Comparison of ENCODE assay signal across 8 cellular contexts in the genomic region with DNA sequence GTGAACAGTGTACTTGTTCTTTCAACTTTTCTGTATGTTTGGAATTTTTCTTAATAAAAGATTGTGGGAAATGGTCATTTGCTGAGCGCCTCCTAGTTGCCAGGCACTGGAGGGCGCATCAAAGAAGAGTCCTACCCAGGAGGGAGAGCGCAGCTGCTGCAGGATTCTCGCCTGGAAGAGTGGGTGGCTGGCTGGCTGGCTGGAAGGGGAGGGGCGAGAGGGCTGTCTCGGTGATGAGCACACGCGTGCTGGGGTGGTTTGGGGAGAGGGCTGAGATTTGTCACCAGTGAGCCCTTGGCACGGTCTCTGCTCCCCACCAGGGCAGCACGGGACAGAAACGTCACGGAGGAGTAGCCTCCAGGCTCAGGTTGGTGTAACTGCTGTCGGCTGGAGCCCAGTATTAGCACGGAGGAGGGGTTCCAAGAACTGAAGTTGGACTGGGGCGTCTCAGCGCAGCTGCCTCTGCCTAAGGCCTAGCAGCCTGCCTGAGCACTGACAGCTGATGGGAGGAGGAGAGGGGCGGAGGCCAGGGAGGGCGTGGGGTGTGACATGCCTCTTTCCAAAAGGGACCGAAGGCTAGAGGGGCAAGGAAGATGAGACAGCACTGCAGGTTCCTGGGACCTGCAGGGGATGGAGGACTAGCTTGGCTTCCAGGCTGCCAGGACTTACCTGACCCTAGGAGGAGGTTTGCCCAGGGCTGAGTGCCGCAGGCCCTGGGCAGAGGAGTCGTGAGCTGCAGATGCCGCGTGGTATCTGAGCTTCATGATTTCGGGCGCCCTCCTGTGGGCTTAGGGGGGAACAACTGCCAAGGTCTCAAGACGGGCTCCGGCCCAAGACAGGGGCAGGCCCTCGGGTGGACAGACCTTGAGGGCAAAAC. TPM values are rescaled to one million over a fixed set of nuclear protein-coding genes. Genes with fewer than 3 reads are reported as not detected.
A peak's percentile ranks its signal among the peaks of the same experiment; 100 is the strongest.
DNase-seq lines count a peak whose midpoint lies in the region; ATAC-seq and TF ChIP-seq lines count a peak whose summit lies in the region.

No MANE protein-coding gene starts in this region.

- no peak overlapping the region for H3K14ac ChIP-seq in neuronal stem cell (ENCODE audit: low read length)

- H3F3A ChIP-seq in DOHH2 (ENCODE audit: control insufficient read depth, insufficient read depth): peaks cover 7% of the 10 kb centered on the region; the same call in 1 of the 2 replicates
- peaks cover 14% of the 10 kb centered on the region for H3F3A ChIP-seq in GM23338 (replicated peaks; ENCODE audit: low read depth)

- H3K4me1 ChIP-seq in DOHH2 (ENCODE audit: control insufficient read depth, low read length) (peaks cover 45% of the 10 kb centered on the region), GM23338 (ENCODE audit: insufficient read depth) (peaks cover 37% of the 10 kb centered on the region), neuronal stem cell (ENCODE audit: control insufficient read depth in 2 of 2, insufficient read depth in 1 of 2, low read depth in 1 of 2, low read length in 2 of 2) (peaks cover 13 to 21% of the 10 kb centered on the region in 2 donors), stomach smooth muscle (ENCODE audit: control insufficient read depth, insufficient read depth, low read length) (peaks cover 75% of the 10 kb centered on the region)

- H3K18ac ChIP-seq in neuronal stem cell (ENCODE audit: low read length): peak overlapping the region; percentile 60

- H2BK120ac ChIP-seq in neuronal stem cell (ENCODE audit: low read depth, low read length): no peak overlapping the region

- peak overlapping the region; percentile 84 for H3K4me2 ChIP-seq in DOHH2 (ENCODE audit: low read length)
- peak overlapping the region; percentile 70 for H3K4me2 ChIP-seq in GM23338
- H3K4me2 ChIP-seq in neuronal stem cell (ENCODE audit: insufficient read depth, low read length, poor library complexity, severe bottlenecking): peak overlapping the region; percentile 18

- H3K27me3 ChIP-seq in DOHH2 (ENCODE audit: control insufficient read depth, low read length): no peaks in the 10 kb centered on the region; the same call in 1 of the 2 replicates
- no peaks in the 10 kb centered on the region for H3K27me3 ChIP-seq in GM23338 (ENCODE audit: insufficient read depth)
- no peaks in the 10 kb centered on the region for H3K27me3 ChIP-seq in neuronal stem cell (ENCODE audit: control insufficient read depth in 3 of 3, insufficient read depth in 3 of 3, low read depth in 1 of 3, low read length in 3 of 3)
- H3K27me3 ChIP-seq in stomach smooth muscle (ENCODE audit: control insufficient read depth in 1 of 2, insufficient read depth in 2 of 2, low read length in 2 of 2): no peaks in the 10 kb centered on the region

- no peaks in the 10 kb centered on the region for H3K9me2 ChIP-seq in DOHH2 (replicated peaks; ENCODE audit: control insufficient read depth, low read length)
- H3K9me2 ChIP-seq in GM23338 (ENCODE audit: insufficient read depth): no peaks in the 10 kb centered on the region

- peaks cover 3% of the 10 kb centered on the region; the same call in 2 of the 3 replicates for H3K36me3 Mint-ChIP-seq in GM23338 (ENCODE audit: low read depth)

- peak overlapping the region; percentile 88 for H3K27ac Mint-ChIP-seq in GM23338

- H3K4me3 Mint-ChIP-seq in GM23338: peak overlapping the region; percentile 47

- H3K4me3 ChIP-seq in DOHH2 (ENCODE audit: low read length): peak overlapping the region; percentile 58
- H3K4me3 ChIP-seq in GM23338: peak overlapping the region; percentile 43
- H3K4me3 ChIP-seq in fibroblast of villous mesenchyme (ENCODE audit: low read depth, low read length): peak overlapping the region; percentile 33
- peak overlapping the region in 1 of 2 donors; percentile 28 for H3K4me3 ChIP-seq in neuronal stem cell (ENCODE audit: low read length in 2 of 2)
- peak overlapping the region; percentile 15 to 65 for H3K4me3 ChIP-seq in stomach smooth muscle (ENCODE audit: low read length in 2 of 2)

- CTCF ChIA-PET in RWPE1 (lab: Yijun Ruan, JAX): interaction anchor here (0.5 to 6.7 kb wide), 17 partner anchors 12 to 458 kb away, joined by 3 to 71 read pairs (median 5); a partner anchor contains a TSS

- peaks cover 8% of the 10 kb centered on the region for H3K79me1 ChIP-seq in neuronal stem cell (ENCODE audit: low read depth, low read length)

- no peak overlapping the region for H2BK15ac ChIP-seq in neuronal stem cell (ENCODE audit: low read length)

- peak; percentile 92 for TF ChIP-seq CTCF in DOHH2 (IDR thresholded peaks at IDR 0.05; ENCODE audit: low read depth, low read length, poor library complexity, severe bottlenecking)
- peak; percentile 70 to 93 for TF ChIP-seq CTCF in GM23338 (conservative IDR thresholded peaks at IDR 0.05; ENCODE audit: low read depth in 2 of 2)
- TF ChIP-seq CTCF in RWPE1 (conservative IDR thresholded peaks at IDR 0.05; ENCODE audit: low read depth): peak; percentile 86
- peak; percentile 94 for TF ChIP-seq CTCF in fibroblast of villous mesenchyme (IDR thresholded peaks at IDR 0.05; ENCODE audit: insufficient read depth, low read depth, low read length)

- no peaks in the 10 kb centered on the region for H3K79me2 ChIP-seq in DOHH2 (ENCODE audit: control insufficient read depth, low read length)
- no peaks in the 10 kb centered on the region for H3K79me2 ChIP-seq in GM23338 (replicated peaks; ENCODE audit: insufficient read depth)

- H2BK5ac ChIP-seq in neuronal stem cell (ENCODE audit: low read length): no peak overlapping the region

- no peak overlapping the region for H3K4ac ChIP-seq in neuronal stem cell (ENCODE audit: low read length)

- no peak overlapping the region for H4K91ac ChIP-seq in neuronal stem cell (ENCODE audit: low read depth, low read length, poor library complexity)

- H3K27ac ChIP-seq in DOHH2 (ENCODE audit: low read depth, low read length) (no peak overlapping the region), GM23338 (ENCODE audit: low read depth) (peak overlapping the region; percentile 50; the same call in 1 of the 2 replicates), RWPE1 (peak overlapping the region; percentile 97), neuronal stem cell (replicated peaks; ENCODE audit: low read length) (peak overlapping the region; percentile 43), stomach smooth muscle (ENCODE audit: low read length) (peak overlapping the region; percentile 97)

- H3K9me3 ChIP-seq in DOHH2 (ENCODE audit: control insufficient read depth, insufficient read depth, low read length): no peaks in the 10 kb centered on the region
- peaks cover 0 to 4% of the 10 kb centered on the region in 2 donors for H3K9me3 ChIP-seq in neuronal stem cell (replicated peaks in 1 of 2; ENCODE audit: control insufficient read depth in 2 of 2, insufficient read depth in 1 of 2, low read depth in 1 of 2, low read length in 2 of 2)
- H3K9me3 ChIP-seq in stomach smooth muscle (ENCODE audit: control insufficient read depth in 2 of 2, low read length in 2 of 2): no peaks in the 10 kb centered on the region

- no CpG with 5 or more reads among the region's 28 CpGs for WGBS in neuronal stem cell (ENCODE audit: extremely low coverage in 2 of 2, insufficient read length in 2 of 2, insufficient replicate concordance in 1 of 2), 2 donors

- H3K23ac ChIP-seq in neuronal stem cell (ENCODE audit: low read depth, low read length, poor library complexity): peak overlapping the region; percentile 21

- no peaks in the 10 kb centered on the region for H3K36me3 ChIP-seq in DOHH2 (ENCODE audit: control insufficient read depth, low read length)
- H3K36me3 ChIP-seq in GM23338 (ENCODE audit: insufficient read depth): no peaks in the 10 kb centered on the region
- peaks cover 0 to 16% of the 10 kb centered on the region in 2 donors for H3K36me3 ChIP-seq in neuronal stem cell (replicated peaks in 1 of 2; ENCODE audit: control insufficient read depth in 2 of 2, insufficient read depth in 2 of 2, low read length in 2 of 2)
- no peaks in the 10 kb centered on the region for H3K36me3 ChIP-seq in stomach smooth muscle (ENCODE audit: control insufficient read depth in 2 of 2, insufficient read depth in 2 of 2, low read length in 2 of 2)

- no peaks in the 10 kb centered on the region for H4K20me1 ChIP-seq in DOHH2 (ENCODE audit: control insufficient read depth, insufficient read depth, low read depth, low read length)
- no peaks in the 10 kb centered on the region for H4K20me1 ChIP-seq in GM23338 (replicated peaks; ENCODE audit: insufficient read depth)

- H3K9ac ChIP-seq in neuronal stem cell (ENCODE audit: low read depth, low read length, poor library complexity) (no peak overlapping the region), stomach smooth muscle (ENCODE audit: low read length in 2 of 2) (peak overlapping the region; percentile 51)

- H2AK5ac ChIP-seq in neuronal stem cell (ENCODE audit: low read depth, low read length): peak overlapping the region; percentile 3

- peak; percentile 65 for ATAC-seq in GM23338

- no peaks in the 10 kb centered on the region; the same call in 2 of the 3 replicates for H3K9me3 Mint-ChIP-seq in GM23338

- no peak overlapping the region for H4K8ac ChIP-seq in neuronal stem cell (ENCODE audit: low read depth, low read length)

- H3K4me1 Mint-ChIP-seq in GM23338: peaks cover 54% of the 10 kb centered on the region

- peaks cover 24% of the 10 kb centered on the region for H3K27me3 Mint-ChIP-seq in GM23338 (ENCODE audit: insufficient read depth, low read depth, poor library complexity)

- H2BK12ac ChIP-seq in neuronal stem cell (ENCODE audit: low read length): no peak overlapping the region

- DNase-seq in GM23338 (ENCODE audit: low spot score): peak; percentile 97
- DNase-seq in LHCN-M2 (ENCODE audit: low read depth): peak; percentile 93
- DNase-seq in RWPE1 (ENCODE audit: low spot score): peak; percentile 76
- DNase-seq in activated effector memory CD4-positive, alpha-beta T cell treated with Interleukin-2 at 50 U/mL for 16 hours: peak; percentile 70
- DNase-seq in fibroblast of villous mesenchyme (ENCODE audit: low read depth): peak; percentile 93
- peak; percentile 86 for DNase-seq in neuronal stem cell (ENCODE audit: low spot score)

- POLR2A ChIA-PET in RWPE1 (lab: Yijun Ruan, JAX; ENCODE audit: low non-redundant PET): interaction anchor here (0.5 to 1.2 kb wide), 2 partner anchors 112 to 411 kb away, joined by 3 read pairs; a partner anchor contains a TSS

- no peak overlapping the region for H2AFZ ChIP-seq in GM23338
- peak overlapping the region; percentile 34 for H2AFZ ChIP-seq in neuronal stem cell (ENCODE audit: low read length)

RNA-seq across cellular contexts. Expression of a gene that starts 5.7 kb away (rescaled TPM):
- 7.7 and 10.6 TPM in 2 replicates for total RNA-seq in GM23338 (2014; rRNA removed; shearing (Covaris generic))
- 3.9 and 5.0 TPM in 2 replicates for polyA plus RNA-seq in GM23338 (2016; fragmentation: Nextera tagmentation; extraction: Ambion mirVana)
- total RNA-seq in LHCN-M2 (2014; rRNA removed): 0.11 TPM in 1 of 2 replicates, not detected in the other
- 0.13 TPM for polyA plus RNA-seq in LHCN-M2 (2012)
- 0.64 and 0.86 TPM in 2 replicates for total RNA-seq in fibroblast of villous mesenchyme
- 0.66 TPM for polyA plus RNA-seq in neuronal stem cell (2013, experiment 1 of 2)
- 0.76 TPM for polyA plus RNA-seq in neuronal stem cell (2013, experiment 2 of 2)

RNA-seq across cellular contexts. Expression of a gene that starts 37.4 kb away (rescaled TPM):
- 12.5 and 13.4 TPM in 2 replicates for total RNA-seq in GM23338 (2014; rRNA removed; shearing (Covaris generic))
- polyA plus RNA-seq in GM23338 (2016; fragmentation: Nextera tagmentation; extraction: Ambion mirVana): 4.1 and 4.8 TPM in 2 replicates
- 11.9 and 13.0 TPM in 2 replicates for total RNA-seq in LHCN-M2 (2014; rRNA removed)
- 4.2 TPM for polyA plus RNA-seq in LHCN-M2 (2012)
- 9.0 and 24.2 TPM in 2 replicates for total RNA-seq in fibroblast of villous mesenchyme
- polyA plus RNA-seq in neuronal stem cell (2013, experiment 1 of 2): 14.4 TPM
- polyA plus RNA-seq in neuronal stem cell (2013, experiment 2 of 2): 14.3 TPM

Comparison
In these comparisons a context has a peak if more than half of its experiments do, and no peak if none do; other contexts are left out.
1. H3K4me2 ChIP-seq: peak in every context shown above with its lines; median percentile 84 in DOHH2; 70 in GM23338; 18 in neuronal stem cell.